Comparison of ENCODE assay signal across 21 cellular contexts in genomic region chr9:93167838-93168237, GRCh38. TPM values are rescaled to one million over a fixed set of nuclear protein-coding genes. Genes with fewer than 3 reads are reported as not detected.
A peak's percentile ranks its signal among the peaks of the same experiment; 100 is the strongest.
DNase-seq lines count a peak whose midpoint lies in the region; ATAC-seq, FAIRE-seq and TF ChIP-seq lines count a peak whose summit lies in the region.
"Had no signal": no experiment of that assay in that cellular context is flagged by ENCODE, and none has a peak within 500 bp of the region (broad histone marks: within the 10 kb centered on the region; RNA-seq: fewer than 3 reads in every experiment).

No MANE protein-coding gene starts in this region.

- 0 out of 2 replicates have a peak overlapping the region, but pooled peaks have one; percentile 51 for H3K27ac ChIP-seq in VCaP
- no peak overlapping the region for H3K27ac ChIP-seq in HepG2 (ENCODE audit: extremely low read length, insufficient read depth, low read length)
- no peak overlapping the region for H3K27ac ChIP-seq in osteoblast (ENCODE audit: low read depth, low read length)
- peak overlapping the region in 1 of 4 donors; percentile 26 for H3K27ac ChIP-seq in gastrocnemius medialis
- no peak overlapping the region for H3K27ac ChIP-seq in naive thymus-derived CD4-positive, alpha-beta T cell (ENCODE audit: low read depth, low read length)
- H3K27ac ChIP-seq: BLaER1 treated with 17β-estradiol and CSF1 and Interleukin-3, amounts not matched to agents 10 nM and 100 nM had no signal

- no peaks in the 10 kb centered on the region for H3K9me3 ChIP-seq in HepG2 (ENCODE audit: low read length)
- no peaks in the 10 kb centered on the region for H3K9me3 ChIP-seq in osteoblast (ENCODE audit: low read depth, low read length)
- H3K9me3 ChIP-seq in gastrocnemius medialis = no peaks in the 10 kb centered on the region
- H3K9me3 ChIP-seq in naive thymus-derived CD4-positive, alpha-beta T cell (ENCODE audit: control insufficient read depth in 2 of 3, low read length in 3 of 3) = no peaks in the 10 kb centered on the region
- H3K9me3 ChIP-seq: BLaER1 treated with 17β-estradiol and CSF1 and Interleukin-3, amounts not matched to agents 10 nM and 100 nM had no signal

- no peaks in the 10 kb centered on the region for H3K79me2 ChIP-seq in HepG2 (ENCODE audit: insufficient read depth, low read length)
- H3K79me2 ChIP-seq in osteoblast (ENCODE audit: insufficient read depth, low read length) = no peaks in the 10 kb centered on the region

- H3K4me2 ChIP-seq in HepG2 (ENCODE audit: low read depth, low read length) = peak overlapping the region; percentile 8; the same call in 1 of the 2 replicates
- no peak overlapping the region for H3K4me2 ChIP-seq in osteoblast (ENCODE audit: insufficient read depth, low read length)
- H3K4me2 ChIP-seq: BLaER1 treated with 17β-estradiol and CSF1 and Interleukin-3, amounts not matched to agents 10 nM and 100 nM had no signal

- H3K4me3 Mint-ChIP-seq in naive thymus-derived CD4-positive, alpha-beta T cell = no peak overlapping the region
- H3K4me3 Mint-ChIP-seq: B cell; CD8-positive, alpha-beta T cell; H9 had no signal

- H3K4me3 ChIP-seq in HepG2 (replicated peaks in 1 of 3; ENCODE audit: insufficient read depth in 1 of 3, low read depth in 2 of 3, low read length in 3 of 3) (no peak overlapping the region), osteoblast (ENCODE audit: insufficient read depth, low read length) (no peak overlapping the region), gastrocnemius medialis (no peak overlapping the region)
- H3K4me3 ChIP-seq in naive thymus-derived CD4-positive, alpha-beta T cell (ENCODE audit: low read length) = no peak overlapping the region
- H3K4me3 ChIP-seq: BLaER1 treated with 17β-estradiol and CSF1 and Interleukin-3, amounts not matched to agents 10 nM and 100 nM; GM12878 had no signal

- TF ChIP-seq CTCF in VCaP (conservative IDR thresholded peaks at IDR 0.05) (no peak), HepG2 (CRISPR knock-in tag; IDR thresholded peaks at IDR 0.05) (no peak), osteoblast (IDR thresholded peaks at IDR 0.05; ENCODE audit: extremely low read depth, low read depth, low read length) (no peak), gastrocnemius medialis (IDR thresholded peaks at IDR 0.05 in 4 of 5, conservative IDR thresholded peaks at IDR 0.05 in 1 of 5) (no peak)

- H3K27ac Mint-ChIP-seq in naive thymus-derived CD4-positive, alpha-beta T cell = no peak overlapping the region
- H3K27ac Mint-ChIP-seq: B cell; CD8-positive, alpha-beta T cell had no signal

- ATAC-seq in HepG2 (no peak; the same call in 2 of the 3 replicates), gastrocnemius medialis (peak; percentile 58 to 64), HG03442 (IDR thresholded peaks at IDR 0.05; ENCODE audit: unreplicated experiment) (no peak), GM18909 (IDR thresholded peaks at IDR 0.05; ENCODE audit: poor library complexity, unreplicated experiment) (no peak)
- no peak for ATAC-seq in naive thymus-derived CD4-positive, alpha-beta T cell
- ATAC-seq: CD8-positive, alpha-beta T cell; GM12878 had no signal

- no peak for TF ChIP-seq EP300 in HepG2 (IDR thresholded peaks at IDR 0.05; ENCODE audit: low read depth in 2 of 2, low read length in 2 of 2)
- no peak for TF ChIP-seq EP300 in HepG2 (CRISPR knock-in tag; IDR thresholded peaks at IDR 0.05; ENCODE audit: borderline replicate concordance)

- no peak for TF ChIP-seq RAD21 in HepG2 (CRISPR knock-in tag; IDR thresholded peaks at IDR 0.05)

- H3K36me3 Mint-ChIP-seq in naive thymus-derived CD4-positive, alpha-beta T cell = no peaks in the 10 kb centered on the region
- H3K36me3 Mint-ChIP-seq: CD8-positive, alpha-beta T cell had no signal

- peaks cover 36% of the 10 kb centered on the region for H3K4me1 ChIP-seq in HepG2 (ENCODE audit: insufficient read depth, low read length)
- no peaks in the 10 kb centered on the region for H3K4me1 ChIP-seq in osteoblast (ENCODE audit: insufficient read depth, low read length)
- peaks cover 8 to 13% of the 10 kb centered on the region in 2 donors for H3K4me1 ChIP-seq in gastrocnemius medialis
- no peaks in the 10 kb centered on the region for H3K4me1 ChIP-seq in naive thymus-derived CD4-positive, alpha-beta T cell (ENCODE audit: control insufficient read depth in 2 of 2, insufficient read depth in 2 of 2, low read length in 2 of 2)
- H3K4me1 ChIP-seq: BLaER1 treated with 17β-estradiol and CSF1 and Interleukin-3, amounts not matched to agents 10 nM and 100 nM had no signal

- no peak overlapping the region for H2AFZ ChIP-seq in HepG2 (ENCODE audit: low read length)
- no peak overlapping the region for H2AFZ ChIP-seq in osteoblast (ENCODE audit: low read length)

- no TSS peak for BruUV-seq in HepG2 (replicated peaks; lab: Mats Ljungman, UMichigan)

- POLR2A ChIA-PET in HepG2 (lab: Yijun Ruan, JAX) = interaction anchor here (0.6 to 1.9 kb wide), 3 partner anchors 28 to 636 kb away, joined by 3 to 4 read pairs (median 3); partner anchors contain the start of gene NINJ1
- POLR2A ChIA-PET in naive thymus-derived CD4-positive, alpha-beta T cell (lab: Charles Lee) = no interaction called here

- CTCF ChIA-PET in HepG2 (lab: Yijun Ruan, JAX; ENCODE audit: low intra/inter-chr PET ratio, low total read pairs) = no interaction called here
- CTCF ChIA-PET in naive thymus-derived CD4-positive, alpha-beta T cell (lab: Charles Lee) = interaction anchor here (0.6 kb wide), 1 partner anchor 370 kb away, joined by 4 read pairs; no protein-coding TSS in a partner anchor

- intact Hi-C loops in HepG2 (cut with micrococcal nuclease; ENCODE audit: unreplicated experiment) (no loop called here), gastrocnemius medialis (cut with DNase I; ENCODE audit: low total_unique reads) (no loop called here)
- intact Hi-C loops in naive thymus-derived CD4-positive, alpha-beta T cell (cut with micrococcal nuclease) = no loop called here

- DNase-seq in HepG2 (ENCODE audit: low spot score) (no peak), osteoblast (ENCODE audit: insufficient read length, low spot score, missing footprints) (peak; percentile 46), gastrocnemius medialis (no peak)
- no peak for DNase-seq in naive thymus-derived CD4-positive, alpha-beta T cell
- DNase-seq: 8988T; Calu3; CD8-positive, alpha-beta T cell; DMS53; DND-41; EL; H9; IMR-90 had no signal

- no peak for TF ChIP-seq POLR2A in HepG2 (IDR thresholded peaks at IDR 0.05; ENCODE audit: insufficient read depth in 1 of 2, low read depth in 2 of 2, low read length in 2 of 2)
- TF ChIP-seq POLR2A in gastrocnemius medialis (IDR thresholded peaks at IDR 0.05) = no peak

- H3K9me3 Mint-ChIP-seq in naive thymus-derived CD4-positive, alpha-beta T cell = no peaks in the 10 kb centered on the region
- H3K9me3 Mint-ChIP-seq: CD8-positive, alpha-beta T cell; H9 had no signal

- no peak overlapping the region for H3K9ac ChIP-seq in HepG2 (ENCODE audit: insufficient read depth, low read depth, low read length)
- H3K9ac ChIP-seq: BLaER1 treated with 17β-estradiol and CSF1 and Interleukin-3, amounts not matched to agents 10 nM and 100 nM had no signal

- peaks cover 0 to 5% (median 0%) of the 10 kb centered on the region in 5 donors for H3K27me3 Mint-ChIP-seq in naive thymus-derived CD4-positive, alpha-beta T cell

- H3K36me3 ChIP-seq in HepG2 (replicated peaks in 1 of 2; ENCODE audit: control insufficient read depth in 1 of 2, insufficient read depth in 2 of 2, low read length in 2 of 2) (no peaks in the 10 kb centered on the region), osteoblast (ENCODE audit: insufficient read depth, low read length) (no peaks in the 10 kb centered on the region), gastrocnemius medialis (no peaks in the 10 kb centered on the region)
- no peaks in the 10 kb centered on the region for H3K36me3 ChIP-seq in naive thymus-derived CD4-positive, alpha-beta T cell (ENCODE audit: control insufficient read depth in 2 of 3, insufficient read depth in 3 of 3, low read length in 3 of 3)
- H3K36me3 ChIP-seq: BLaER1 treated with 17β-estradiol and CSF1 and Interleukin-3, amounts not matched to agents 10 nM and 100 nM had no signal

- in situ Hi-C loops in HepG2 (cut with HindIII; ENCODE audit: extremely low pct_ligation_motif_present, low pct_unique_long_range_greater_than_20kb) = loop anchor here (25.0 kb wide), 1 partner anchor 269 kb away; no protein-coding TSS in a partner anchor
- in situ Hi-C loops in gastrocnemius medialis (cut with MboI; ENCODE audit: low sequenced_read_pairs in 4 of 4) = loop anchor here (10.0 to 25.0 kb wide), 3 partner anchors 137 to 794 kb away; partner anchors contain the start of gene BARX1 (in 2 of the 4)

- H3K27me3 ChIP-seq in HepG2 (ENCODE audit: control insufficient read depth in 1 of 2, insufficient read depth in 2 of 2, low read length in 2 of 2) = peaks cover 2 to 23% of the 10 kb centered on the region in 2 experiments; a peak in 4 of 5 replicates
- peaks cover 2% of the 10 kb centered on the region for H3K27me3 ChIP-seq in osteoblast (ENCODE audit: insufficient read depth, low read length)
- no peaks in the 10 kb centered on the region for H3K27me3 ChIP-seq in gastrocnemius medialis
- H3K27me3 ChIP-seq in naive thymus-derived CD4-positive, alpha-beta T cell (ENCODE audit: control insufficient read depth in 2 of 2, insufficient read depth in 2 of 2, low read length in 2 of 2) = no peaks in the 10 kb centered on the region
- H3K27me3 ChIP-seq: BLaER1 treated with 17β-estradiol and CSF1 and Interleukin-3, amounts not matched to agents 10 nM and 100 nM had no signal

- H3K4me1 Mint-ChIP-seq in naive thymus-derived CD4-positive, alpha-beta T cell = peaks cover 0 to 2% (median 0%) of the 10 kb centered on the region in 7 donors
- H3K4me1 Mint-ChIP-seq: B cell, H9 had no signal

- no peaks in the 10 kb centered on the region for H4K20me1 ChIP-seq in HepG2 (ENCODE audit: insufficient read depth, low read length)
- no peaks in the 10 kb centered on the region for H4K20me1 ChIP-seq in osteoblast (ENCODE audit: insufficient read depth, low read length)
- H4K20me1 ChIP-seq: BLaER1 treated with 17β-estradiol and CSF1 and Interleukin-3, amounts not matched to agents 10 nM and 100 nM had no signal

- no peak for FAIRE-seq in HepG2 (lab: Jason Lieb, UNC)
- FAIRE-seq: GM12878, GM19239, H1 had no signal

- WGBS in HepG2 (ENCODE audit: low lambda C conversion rate) = 14% methylated on average over 4 of the region's 4 CpGs

RNA-seq across cellular contexts. Expression of gene WNK2, which starts 16.1 kb away (rescaled TPM):
- total RNA-seq in HepG2 (2016; rRNA removed; fragmentation: Illumina TruSeq; extraction: Trizol) (10.5 and 16.6 TPM in 2 replicates), osteoblast (not detected in 2 replicates), gastrocnemius medialis (10 to 100 TPM; 11.3 to 43.0 (median 24.7) TPM)
- total RNA-seq in HepG2 (2016; cell fraction: cytosol; rRNA removed; fragmentation: Illumina TruSeq; extraction: Trizol; ENCODE audit: low read depth) = 2.8 and 5.4 TPM in 2 replicates
- total RNA-seq in HepG2 (2016; cell fraction: insoluble cytoplasmic fraction; rRNA removed; fragmentation: Illumina TruSeq; extraction: Trizol) = 7.9 and 14.6 TPM in 2 replicates
- total RNA-seq in HepG2 (2016; cell fraction: membrane; rRNA removed; fragmentation: Illumina TruSeq; extraction: Trizol) = 9.4 and 9.8 TPM in 2 replicates
- 21.0 and 29.3 TPM in 2 replicates for total RNA-seq in HepG2 (2016; cell fraction: nucleus; rRNA removed; fragmentation: Illumina TruSeq; extraction: Trizol)
- polyA plus RNA-seq in HepG2 (2011; rRNA removed) = 11.4 and 12.0 TPM in 2 replicates
- 3.1 and 5.3 TPM in 2 replicates for polyA plus RNA-seq in HepG2 (2011; cell fraction: cytosol; rRNA removed)
- polyA plus RNA-seq in HepG2 (2011; cell fraction: nucleus; rRNA removed) = 98.4 and 126 TPM in 2 replicates
- 29.1 and 39.4 TPM in 2 replicates for polyA plus RNA-seq in HepG2 (2012)
- 3.2 and 4.2 TPM in 2 replicates for polyA plus RNA-seq in HepG2 (2016; cell fraction: cytosol; fragmentation: Illumina TruSeq; extraction: Trizol; ENCODE audit: low read depth)
- 18.9 and 27.7 TPM in 2 replicates for polyA plus RNA-seq in HepG2 (2016; cell fraction: insoluble cytoplasmic fraction; fragmentation: Illumina TruSeq; extraction: Trizol; ENCODE audit: low read depth)
- 4.9 and 6.5 TPM in 2 replicates for polyA plus RNA-seq in HepG2 (2016; cell fraction: membrane; fragmentation: Illumina TruSeq; extraction: Trizol; ENCODE audit: low read depth)
- polyA plus RNA-seq in HepG2 (2016; cell fraction: nucleus; fragmentation: Illumina TruSeq; extraction: Trizol; ENCODE audit: insufficient read depth, low read depth) = 87.2 and 94.8 TPM in 2 replicates
- polyA minus RNA-seq in HepG2 (2011; rRNA and poly(A)+ RNA removed; ENCODE audit: low replicate concordance) = 8.4 and 22.7 TPM in 2 replicates
- 15.8 and 17.9 TPM in 2 replicates for polyA minus RNA-seq in HepG2 (2011; cell fraction: cytosol; rRNA and poly(A)+ RNA removed)
- polyA minus RNA-seq in HepG2 (2011; cell fraction: nucleus; rRNA and poly(A)+ RNA removed) = 32.8 and 40.0 TPM in 2 replicates
- total RNA-seq in naive thymus-derived CD4-positive, alpha-beta T cell = under 1 TPM in 4 of 5 experiments, not detected in 1; 0.32 to 0.83 (median 0.46) TPM
- polyA plus RNA-seq in naive thymus-derived CD4-positive, alpha-beta T cell = not detected
- total RNA-seq: B cell, HT1080, IMR-90 had no signal
- polyA plus RNA-seq: GM12878, IMR-90 had no signal

RNA-seq across cellular contexts. Expression of gene NINJ1, which starts 33.8 kb away (rescaled TPM):
- 77.1 and 92.1 TPM in 2 replicates for total RNA-seq in HepG2 (2016; rRNA removed; fragmentation: Illumina TruSeq; extraction: Trizol)
- 104 and 127 TPM in 2 replicates for total RNA-seq in HepG2 (2016; cell fraction: cytosol; rRNA removed; fragmentation: Illumina TruSeq; extraction: Trizol; ENCODE audit: low read depth)
- 66.8 and 94.8 TPM in 2 replicates for total RNA-seq in HepG2 (2016; cell fraction: insoluble cytoplasmic fraction; rRNA removed; fragmentation: Illumina TruSeq; extraction: Trizol)
- total RNA-seq in HepG2 (2016; cell fraction: membrane; rRNA removed; fragmentation: Illumina TruSeq; extraction: Trizol) = 149 and 180 TPM in 2 replicates
- 48.9 and 58.7 TPM in 2 replicates for total RNA-seq in HepG2 (2016; cell fraction: nucleus; rRNA removed; fragmentation: Illumina TruSeq; extraction: Trizol)
- polyA plus RNA-seq in HepG2 (2011; rRNA removed) = 81.2 and 109 TPM in 2 replicates
- 83.2 and 110 TPM in 2 replicates for polyA plus RNA-seq in HepG2 (2011; cell fraction: cytosol; rRNA removed)
- 62.3 and 83.6 TPM in 2 replicates for polyA plus RNA-seq in HepG2 (2011; cell fraction: nucleus; rRNA removed)
- 77.3 and 145 TPM in 2 replicates for polyA plus RNA-seq in HepG2 (2012)
- polyA plus RNA-seq in HepG2 (2016; cell fraction: cytosol; fragmentation: Illumina TruSeq; extraction: Trizol; ENCODE audit: low read depth) = 196 and 226 TPM in 2 replicates
- polyA plus RNA-seq in HepG2 (2016; cell fraction: insoluble cytoplasmic fraction; fragmentation: Illumina TruSeq; extraction: Trizol; ENCODE audit: low read depth) = 104 and 130 TPM in 2 replicates
- 235 and 242 TPM in 2 replicates for polyA plus RNA-seq in HepG2 (2016; cell fraction: membrane; fragmentation: Illumina TruSeq; extraction: Trizol; ENCODE audit: low read depth)
- polyA plus RNA-seq in HepG2 (2016; cell fraction: nucleus; fragmentation: Illumina TruSeq; extraction: Trizol; ENCODE audit: insufficient read depth, low read depth) = 122 and 127 TPM in 2 replicates
- 22.5 and 101 TPM in 2 replicates for polyA minus RNA-seq in HepG2 (2011; rRNA and poly(A)+ RNA removed; ENCODE audit: low replicate concordance)
- polyA minus RNA-seq in HepG2 (2011; cell fraction: cytosol; rRNA and poly(A)+ RNA removed) = 26.1 and 26.7 TPM in 2 replicates
- polyA minus RNA-seq in HepG2 (2011; cell fraction: nucleus; rRNA and poly(A)+ RNA removed) = 17.8 and 21.8 TPM in 2 replicates
- 33.6 and 34.7 TPM in 2 replicates for total RNA-seq in osteoblast
- total RNA-seq in gastrocnemius medialis = 10 to 100 TPM; 28.5 to 58.5 (median 45.7) TPM
- 100 to 1,000 TPM in 2 of 5 experiments, 10 to 100 TPM in 3; 30.7 to 163 (median 64.7) TPM for total RNA-seq in naive thymus-derived CD4-positive, alpha-beta T cell
- polyA plus RNA-seq in naive thymus-derived CD4-positive, alpha-beta T cell = 100 to 1,000 TPM; 113 to 133 TPM

Comparison
In these comparisons a context has a peak if more than half of its experiments do, and no peak if none do; other contexts are left out.
1. ATAC-seq: peak in gastrocnemius medialis (2 of 2); none in HepG2 (single experiment), HG03442 (single experiment), naive thymus-derived CD4-positive, alpha-beta T cell (single experiment) and GM18909 (single experiment).